11 cellular contexts compared by ENCODE assay signal in the genomic region with DNA sequence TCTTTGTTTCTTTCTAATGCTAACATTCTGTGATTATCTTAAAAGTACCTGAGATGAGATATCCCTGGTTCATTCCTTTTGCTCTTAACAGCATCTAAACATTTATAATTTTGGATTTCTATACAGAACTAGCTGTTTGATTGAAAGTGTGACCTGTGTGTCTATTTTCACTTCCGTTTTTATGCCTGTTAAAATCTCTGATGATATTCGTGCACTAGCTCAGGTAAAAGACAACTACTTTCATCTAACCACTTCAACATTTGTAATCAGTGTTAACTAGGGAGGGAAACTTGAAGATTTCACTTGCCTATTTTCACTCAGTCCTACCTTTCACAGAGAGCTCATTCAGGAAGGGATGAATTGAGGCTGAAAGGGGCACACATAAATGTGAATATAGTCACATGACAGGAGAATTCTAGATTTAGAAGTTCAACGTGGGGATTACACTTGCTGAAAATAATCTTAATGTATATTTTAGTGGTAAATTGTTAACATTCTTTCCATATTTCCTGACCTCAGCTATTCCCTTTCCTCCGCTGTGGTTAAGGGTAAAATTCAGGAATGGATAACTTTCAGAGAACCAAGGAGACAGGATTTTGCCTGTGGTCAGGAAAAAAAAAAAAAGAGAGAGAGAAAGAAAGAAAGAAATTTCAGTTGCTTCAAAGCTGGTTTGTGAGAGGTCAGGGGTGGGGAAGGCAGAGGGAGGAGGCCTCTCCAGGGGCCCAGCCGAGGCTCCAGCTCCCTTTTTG.
DNase-seq lines count a peak whose midpoint lies in the region; ATAC-seq, FAIRE-seq and TF ChIP-seq lines count a peak whose summit lies in the region.
"Had no signal": no experiment of that assay in that cellular context is flagged by ENCODE, and none has a peak within 500 bp of the region (broad histone marks: within the 10 kb centered on the region; RNA-seq: fewer than 3 reads in every experiment).

No MANE protein-coding gene starts in this region.

- RAD21 ChIA-PET in HCT116 (lab: Charles Lee; ENCODE audit: low non-redundant PET in 1 of 2, low total read pairs in 2 of 2, uncharacterized antibody in 2 of 2, unreplicated experiment in 2 of 2): no interaction called here

- no peaks in the 10 kb centered on the region for H3K27me3 ChIP-seq in HCT116 (ENCODE audit: insufficient read depth, low read length)
- H3K27me3 ChIP-seq in Peyer's patch: no peaks in the 10 kb centered on the region
- H3K27me3 ChIP-seq: heart left ventricle had no signal

- H3K9me2 ChIP-seq in HCT116 (ENCODE audit: insufficient read depth): no peaks in the 10 kb centered on the region

- H3K9ac ChIP-seq in HCT116 (ENCODE audit: low read length): no peak overlapping the region

- H3K4me1 Mint-ChIP-seq in activated CD4-positive, alpha-beta T cell treated with anti-CD3 and anti-CD28 coated beads for 36 hours: no peaks in the 10 kb centered on the region
- H3K4me1 Mint-ChIP-seq: activated CD4-positive, alpha-beta T cell treated with anti-CD3 and anti-CD28 coated beads, Interleukin-2, amount 10 ng/mL, durations not matched to agents 7 days and 5 days had no signal

- intact Hi-C loops in HCT116 (cut with micrococcal nuclease): no loop called here
- intact Hi-C loops in activated CD4-positive, alpha-beta T cell treated with anti-CD3 and anti-CD28 coated beads for 36 hours (cut with DNase I, micrococcal nuclease): no loop called here

- DNase-seq in HCT116 (ENCODE audit: low read depth, low spot score) (no peak), SW480 (ENCODE audit: low spot score) (peak; percentile 77), islet precursor cell (peak; percentile 79), urothelium cell line (ENCODE audit: low spot score) (peak; percentile 50), Peyer's patch (no peak)
- no peak for DNase-seq in activated CD4-positive, alpha-beta T cell treated with anti-CD3 and anti-CD28 coated beads for 36 hours
- DNase-seq: activated CD4-positive, alpha-beta T cell treated with anti-CD3 and anti-CD28 coated beads, Interleukin-2, amount 10 ng/mL, durations not matched to agents 7 days and 5 days; aorta; heart left ventricle; NCI-H526 treated with DMSO at 0.1 percent for 48 hours had no signal

- H3K36me3 Mint-ChIP-seq in activated CD4-positive, alpha-beta T cell treated with anti-CD3 and anti-CD28 coated beads for 36 hours (ENCODE audit: low read depth): no peaks in the 10 kb centered on the region

- no peak overlapping the region for H3K27ac Mint-ChIP-seq in activated CD4-positive, alpha-beta T cell treated with anti-CD3 and anti-CD28 coated beads for 36 hours
- H3K27ac Mint-ChIP-seq: activated CD4-positive, alpha-beta T cell treated with anti-CD3 and anti-CD28 coated beads, Interleukin-2, amount 10 ng/mL, durations not matched to agents 7 days and 5 days had no signal

- no peak for FAIRE-seq in urothelium cell line (lab: Jason Lieb, UNC)

- H3K4me3 ChIP-seq in HCT116 (replicated peaks in 1 of 2; ENCODE audit: low read depth in 1 of 2, low read length in 2 of 2): no peak overlapping the region
- H3K4me3 ChIP-seq in Peyer's patch: no peak overlapping the region
- H3K4me3 ChIP-seq: heart left ventricle had no signal

- H3K4me1 ChIP-seq in HCT116 (ENCODE audit: control insufficient read depth in 1 of 2, insufficient read depth in 2 of 2, low read length in 2 of 2) (peaks cover 4 to 8% of the 10 kb centered on the region in 2 experiments; a peak in 3 of 4 replicates), Peyer's patch (no peaks in the 10 kb centered on the region)

- POLR2A ChIA-PET in HCT116 (lab: Charles Lee): no interaction called here
- POLR2A ChIA-PET in activated CD4-positive, alpha-beta T cell treated with anti-CD3 and anti-CD28 coated beads for 36 hours (lab: Charles Lee): no interaction called here

- H3K36me3 ChIP-seq in HCT116 (ENCODE audit: control insufficient read depth in 1 of 2, insufficient read depth in 2 of 2, low read length in 2 of 2) (no peaks in the 10 kb centered on the region), Peyer's patch (no peaks in the 10 kb centered on the region)
- H3K36me3 ChIP-seq: heart left ventricle had no signal

- TF ChIP-seq CTCF in HCT116 (IDR thresholded peaks at IDR 0.05 in 2 of 3, conservative IDR thresholded peaks at IDR 0.05 in 1 of 3; ENCODE audit: borderline replicate concordance in 1 of 3, insufficient read depth in 1 of 3, low read depth in 2 of 3, low read length in 2 of 3): no peak
- TF ChIP-seq CTCF in Peyer's patch (IDR thresholded peaks at IDR 0.05): no peak

- TF ChIP-seq RAD21 in HCT116 (IDR thresholded peaks at IDR 0.05; ENCODE audit: low read depth): no peak

- H3K9me3 ChIP-seq in HCT116 (ENCODE audit: control insufficient read depth in 1 of 2, insufficient read depth in 1 of 2, low read depth in 1 of 2, low read length in 2 of 2) (no peaks in the 10 kb centered on the region), Peyer's patch (no peaks in the 10 kb centered on the region)
- H3K9me3 ChIP-seq: heart left ventricle had no signal

- H3K79me2 ChIP-seq in HCT116 (ENCODE audit: insufficient read depth, low read length): no peaks in the 10 kb centered on the region

- H4K20me1 ChIP-seq in HCT116 (ENCODE audit: insufficient read depth): no peaks in the 10 kb centered on the region

- CTCF ChIA-PET in HCT116 (lab: Charles Lee): interaction anchor here (2.8 kb wide), 1 partner anchor 9 kb away, joined by 14 read pairs; no protein-coding TSS in a partner anchor
- CTCF ChIA-PET in activated CD4-positive, alpha-beta T cell treated with anti-CD3 and anti-CD28 coated beads for 36 hours (lab: Charles Lee): interaction anchor here (0.8 to 1.7 kb wide), 4 partner anchors 12 to 247 kb away, joined by 3 to 4 read pairs (median 4); no protein-coding TSS in a partner anchor

- H3K9me3 Mint-ChIP-seq in activated CD4-positive, alpha-beta T cell treated with anti-CD3 and anti-CD28 coated beads for 36 hours (ENCODE audit: low read depth): no peaks in the 10 kb centered on the region
- H3K9me3 Mint-ChIP-seq: activated CD4-positive, alpha-beta T cell treated with anti-CD3 and anti-CD28 coated beads, Interleukin-2, amount 10 ng/mL, durations not matched to agents 7 days and 5 days had no signal

- ATAC-seq in HCT116 (peak; percentile 17; the same call in 1 of the 2 replicates), HG02852 (IDR thresholded peaks at IDR 0.05; ENCODE audit: unreplicated experiment) (no peak)
- ATAC-seq in activated CD4-positive, alpha-beta T cell treated with anti-CD3 and anti-CD28 coated beads for 36 hours: no peak
- ATAC-seq: heart left ventricle had no signal

- no TSS peak for BruUV-seq in HCT116 (replicated peaks; lab: Mats Ljungman, UMichigan)

- H3K27ac ChIP-seq in HCT116 (ENCODE audit: low read depth, low read length) (no peak overlapping the region), Peyer's patch (no peak overlapping the region)

- peak overlapping the region; percentile 69 for H2AFZ ChIP-seq in HCT116 (ENCODE audit: low read depth, low read length, poor library complexity, severe bottlenecking)

- H3K27me3 Mint-ChIP-seq in activated CD4-positive, alpha-beta T cell treated with anti-CD3 and anti-CD28 coated beads for 36 hours: peaks cover 25% of the 10 kb centered on the region

- H3K4me2 ChIP-seq in HCT116 (ENCODE audit: low read length): peak overlapping the region; percentile 16; the same call in 1 of the 2 replicates

- no peak overlapping the region for H3K4me3 Mint-ChIP-seq in activated CD4-positive, alpha-beta T cell treated with anti-CD3 and anti-CD28 coated beads for 36 hours
- H3K4me3 Mint-ChIP-seq: activated CD4-positive, alpha-beta T cell treated with anti-CD3 and anti-CD28 coated beads, Interleukin-2, amount 10 ng/mL, durations not matched to agents 7 days and 5 days had no signal

- TF ChIP-seq POLR2A in HCT116 (IDR thresholded peaks at IDR 0.05; ENCODE audit: borderline replicate concordance, extremely low read depth, insufficient read depth, insufficient read length): no peak
- TF ChIP-seq POLR2A in Peyer's patch (IDR thresholded peaks at IDR 0.05): no peak

TF ChIP-seq in HCT116, 20 proteins besides CTCF, POLR2A, EP300 and RAD21:
- no peak for TF ChIP-seq CEBPB (IDR thresholded peaks at IDR 0.05; ENCODE audit: low read depth)
- no peak for TF ChIP-seq EZH2 (IDR thresholded peaks at IDR 0.05)
- no peak for TF ChIP-seq CBX3 (IDR thresholded peaks at IDR 0.05; ENCODE audit: low read depth)
- no peak for TF ChIP-seq SP1 (IDR thresholded peaks at IDR 0.05; ENCODE audit: low read depth)
- no peak for TF ChIP-seq POLR2AphosphoS5 (IDR thresholded peaks at IDR 0.05; ENCODE audit: low read depth, low read length)
- TF ChIP-seq, protein P1, sequence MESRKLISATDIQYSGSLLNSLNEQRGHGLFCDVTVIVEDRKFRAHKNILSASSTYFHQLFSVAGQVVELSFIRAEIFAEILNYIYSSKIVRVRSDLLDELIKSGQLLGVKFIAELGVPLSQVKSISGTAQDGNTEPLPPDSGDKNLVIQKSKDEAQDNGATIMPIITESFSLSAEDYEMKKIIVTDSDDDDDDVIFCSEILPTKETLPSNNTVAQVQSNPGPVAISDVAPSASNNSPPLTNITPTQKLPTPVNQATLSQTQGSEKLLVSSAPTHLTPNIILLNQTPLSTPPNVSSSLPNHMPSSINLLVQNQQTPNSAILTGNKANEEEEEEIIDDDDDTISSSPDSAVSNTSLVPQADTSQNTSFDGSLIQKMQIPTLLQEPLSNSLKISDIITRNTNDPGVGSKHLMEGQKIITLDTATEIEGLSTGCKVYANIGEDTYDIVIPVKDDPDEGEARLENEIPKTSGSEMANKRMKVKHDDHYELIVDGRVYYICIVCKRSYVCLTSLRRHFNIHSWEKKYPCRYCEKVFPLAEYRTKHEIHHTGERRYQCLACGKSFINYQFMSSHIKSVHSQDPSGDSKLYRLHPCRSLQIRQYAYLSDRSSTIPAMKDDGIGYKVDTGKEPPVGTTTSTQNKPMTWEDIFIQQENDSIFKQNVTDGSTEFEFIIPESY (IDR thresholded peaks at IDR 0.05; ENCODE audit: extremely low read depth, insufficient replicate concordance, low read length): no peak
- TF ChIP-seq, protein P2, sequence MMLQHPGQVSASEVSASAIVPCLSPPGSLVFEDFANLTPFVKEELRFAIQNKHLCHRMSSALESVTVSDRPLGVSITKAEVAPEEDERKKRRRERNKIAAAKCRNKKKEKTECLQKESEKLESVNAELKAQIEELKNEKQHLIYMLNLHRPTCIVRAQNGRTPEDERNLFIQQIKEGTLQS (IDR thresholded peaks at IDR 0.05): no peak
- TF ChIP-seq ELF1 (IDR thresholded peaks at IDR 0.05; ENCODE audit: borderline replicate concordance, low read depth): no peak
- no peak for TF ChIP-seq FOSL1 (IDR thresholded peaks at IDR 0.05; ENCODE audit: low read depth)
- TF ChIP-seq ZNF274 (IDR thresholded peaks at IDR 0.05; ENCODE audit: low read depth, low read length): no peak
- no peak for TF ChIP-seq SIN3A (IDR thresholded peaks at IDR 0.05; ENCODE audit: low read depth)
- no peak for TF ChIP-seq TCF7L2 (IDR thresholded peaks at IDR 0.05; ENCODE audit: borderline replicate concordance, extremely low read depth, insufficient read depth, insufficient read length)

Comparison
In these comparisons a context has a peak if more than half of its experiments do, and no peak if none do; other contexts are left out.
1. DNase-seq: peak in SW480 (single experiment), islet precursor cell (single experiment) and urothelium cell line (single experiment); none in HCT116 (single experiment), activated CD4-positive, alpha-beta T cell treated with anti-CD3 and anti-CD28 coated beads for 36 hours (single experiment) and Peyer's patch (0 of 3).